ENCODE assay signal across 29 cellular contexts in genomic region chr6:17527076-17527475, GRCh38.
"Had no signal": no experiment of that assay in that cellular context is flagged by ENCODE, and none has a peak within 500 bp of the region (broad histone marks: within the 10 kb centered on the region; RNA-seq: fewer than 3 reads in every experiment).

No MANE protein-coding gene starts in this region.

- H3K27ac ChIP-seq: adrenal gland, body of pancreas, breast epithelium, Peyer's patch, RWPE1 had no signal

- ATAC-seq: activated CD8-positive, alpha-beta T cell treated with anti-CD3 and anti-CD28 coated beads, Interleukin-2, amount 10 ng/mL, durations not matched to agents 7 days and 5 days; body of pancreas; PC-3; Right ventricle myocardium inferior had no signal

- H3K4me3 Mint-ChIP-seq: activated CD4-positive, alpha-beta T cell treated with anti-CD3 and anti-CD28 coated beads, Interleukin-2, amount 10 ng/mL, durations not matched to agents 7 days and 5 days; activated CD8-positive, alpha-beta T cell treated with anti-CD3 and anti-CD28 coated beads, Interleukin-2, amount 10 ng/mL, durations not matched to agents 7 days and 5 days; activated naive CD4-positive, alpha-beta T cell treated with anti-CD3 and anti-CD28 coated beads, Interleukin-2, amount 50 U/mL, for 24 hours; activated naive CD8-positive, alpha-beta T cell treated with anti-CD3 and anti-CD28 coated beads, Interleukin-2, amount 10 ng/mL, durations not matched to agents 7 days and 5 days; activated T-cell treated with anti-CD3 and anti-CD28 coated beads, Interleukin-2, amount 50 U/mL, for 24 hours; T-helper 1 cell treated with Interleukin-12 subunit alpha and Interleukin-12 subunit beta and Interleukin-4 antibody, amounts not matched to agents 30 μg/mL and 1 μg/mL, for 36 hours; T-helper 2 cell treated with Interferon-gamma antibody and Interleukin-4, amounts not matched to agents 5 μg/mL and 100 μg/mL, for 36 hours had no signal

- H3K27me3 ChIP-seq: adrenal gland, body of pancreas, breast epithelium, MG63, Peyer's patch had no signal

- H3K9me3 ChIP-seq: adrenal gland, body of pancreas, breast epithelium, MG63, Peyer's patch had no signal

- H3K4me1 Mint-ChIP-seq: activated CD4-positive, alpha-beta T cell treated with anti-CD3 and anti-CD28 coated beads, Interleukin-2, amount 10 ng/mL, durations not matched to agents 7 days and 5 days; activated naive CD4-positive, alpha-beta T cell treated with anti-CD3 and anti-CD28 coated beads, Interleukin-2, amount 50 U/mL, for 24 hours; activated naive CD8-positive, alpha-beta T cell treated with anti-CD3 and anti-CD28 coated beads, Interleukin-2, amount 10 ng/mL, durations not matched to agents 7 days and 5 days had no signal

- H3K4me3 ChIP-seq: adrenal gland, body of pancreas, breast epithelium, MG63, Peyer's patch had no signal

- H3K36me3 Mint-ChIP-seq: activated naive CD4-positive, alpha-beta T cell treated with anti-CD3 and anti-CD28 coated beads, Interleukin-2, amount 50 U/mL, for 24 hours; activated naive CD8-positive, alpha-beta T cell treated with anti-CD3 and anti-CD28 coated beads, Interleukin-2, amount 10 ng/mL, durations not matched to agents 7 days and 5 days had no signal

- H3K9me3 Mint-ChIP-seq: activated CD4-positive, alpha-beta T cell treated with anti-CD3 and anti-CD28 coated beads, Interleukin-2, amount 10 ng/mL, durations not matched to agents 7 days and 5 days; activated naive CD4-positive, alpha-beta T cell treated with anti-CD3 and anti-CD28 coated beads, Interleukin-2, amount 50 U/mL, for 24 hours; activated T-cell treated with anti-CD3 and anti-CD28 coated beads, Interleukin-2, amount 50 U/mL, for 24 hours; activated T-helper 2 cell treated with anti-CD3 and anti-CD28 coated beads, Interferon-gamma antibody, Interleukin-2, Interleukin-4, amounts not matched to agents 10 μg/mL and 5 μg/mL and 100 μg/mL, durations not matched to agents 14 hours and 24 hours and 36 hours; T-helper 1 cell treated with Interleukin-12 subunit alpha and Interleukin-12 subunit beta and Interleukin-4 antibody, amounts not matched to agents 30 μg/mL and 1 μg/mL, for 36 hours; T-helper 2 cell treated with Interferon-gamma antibody and Interleukin-4, amounts not matched to agents 5 μg/mL and 100 μg/mL, for 36 hours had no signal

- H3K36me3 ChIP-seq: adrenal gland, breast epithelium, MG63, Peyer's patch had no signal

- H3K27ac Mint-ChIP-seq: activated CD4-positive, alpha-beta T cell treated with anti-CD3 and anti-CD28 coated beads, Interleukin-2, amount 10 ng/mL, durations not matched to agents 7 days and 5 days; activated CD8-positive, alpha-beta T cell treated with anti-CD3 and anti-CD28 coated beads, Interleukin-2, amount 10 ng/mL, durations not matched to agents 7 days and 5 days; activated naive CD4-positive, alpha-beta T cell treated with anti-CD3 and anti-CD28 coated beads, Interleukin-2, amount 50 U/mL, for 24 hours; activated naive CD8-positive, alpha-beta T cell treated with anti-CD3 and anti-CD28 coated beads, Interleukin-2, amount 10 ng/mL, durations not matched to agents 7 days and 5 days; activated T-cell treated with anti-CD3 and anti-CD28 coated beads, Interleukin-2, amount 50 U/mL, for 24 hours; activated T-helper 2 cell treated with anti-CD3 and anti-CD28 coated beads, Interferon-gamma antibody, Interleukin-2, Interleukin-4, amounts not matched to agents 10 μg/mL and 5 μg/mL and 100 μg/mL, durations not matched to agents 14 hours and 24 hours and 36 hours; T-helper 1 cell treated with Interleukin-12 subunit alpha and Interleukin-12 subunit beta and Interleukin-4 antibody, amounts not matched to agents 30 μg/mL and 1 μg/mL, for 36 hours; T-helper 2 cell treated with Interferon-gamma antibody and Interleukin-4, amounts not matched to agents 5 μg/mL and 100 μg/mL, for 36 hours had no signal

- H3K4me1 ChIP-seq: adrenal gland, body of pancreas, breast epithelium, Peyer's patch had no signal

- DNase-seq: activated CD4-positive, alpha-beta T cell treated with anti-CD3 and anti-CD28 coated beads, Interleukin-2, amount 10 ng/mL, durations not matched to agents 7 days and 5 days; activated CD4-positive, alpha-beta T cell treated with anti-CD3 and anti-CD28 coated beads, Interleukin-2, amount 50 U/mL, for 48 hours; activated CD8-positive, alpha-beta T cell treated with anti-CD3 and anti-CD28 coated beads, Interleukin-2, amount 10 ng/mL, durations not matched to agents 7 days and 5 days; activated gamma-delta T cell; activated naive CD4-positive, alpha-beta T cell treated with Interleukin-2 at 50 U/mL for 16 hours; activated naive CD8-positive, alpha-beta T cell treated with anti-CD3 and anti-CD28 coated beads, Interleukin-2, amount 10 ng/mL, durations not matched to agents 7 days and 5 days; activated T-cell treated with anti-CD3 and anti-CD28 coated beads, Interleukin-2, amount 50 U/mL, for 24 hours; adrenal gland; body of pancreas; Kasumi-1; MG63; MV-4-11; NCI-H1092; NCI-H1436 treated with DMSO at 0.1 percent for 48 hours; NCI-H1694 treated with DMSO at 0.1 percent for 48 hours; NCI-H2029; NCI-H345; NCI-H524 treated with DMSO at 0.1 percent for 48 hours; NK-92 treated with Interleukin-12 subunit alpha and Interleukin-12 subunit beta, amount 100 ng/mL, for 24 hours; PC-3; Peyer's patch; SIG-M5 had no signal
